ENCODE assay signal across 16 cellular contexts in genomic region chr6:4224082-4224978, GRCh38.
DNase-seq lines count a peak whose midpoint lies in the region; TF ChIP-seq lines count a peak whose summit lies in the region.
"Had no signal": no experiment of that assay in that cellular context is flagged by ENCODE, and none has a peak within 500 bp of the region (broad histone marks: within the 10 kb centered on the region; RNA-seq: fewer than 3 reads in every experiment).

No MANE protein-coding gene starts in this region.

- H3K9me3 ChIP-seq in ovary: no peaks in the 10 kb centered on the region

- H3K27ac Mint-ChIP-seq in mesothelial cell of epicardium: peak overlapping the region; percentile 96
- H3K27ac Mint-ChIP-seq: activated CD8-positive, alpha-beta memory T cell treated with anti-CD3 and anti-CD28 coated beads, Interleukin-2, amount 10 ng/mL, durations not matched to agents 7 days and 5 days; activated naive CD4-positive, alpha-beta T cell treated with anti-CD3 and anti-CD28 coated beads, Interleukin-2, amount 50 U/mL, for 72 hours; CD8-positive, alpha-beta T cell; H9 had no signal

- no peak for TF ChIP-seq CTCF in astrocyte of the cerebellum (IDR thresholded peaks at IDR 0.05; ENCODE audit: low read depth, low read length, missing control alignments)
- no peak for TF ChIP-seq CTCF in mesothelial cell of epicardium (IDR thresholded peaks at IDR 0.05; ENCODE audit: unreplicated experiment)
- TF ChIP-seq CTCF in ovary (IDR thresholded peaks at IDR 0.05): no peak

- H3K36me3 Mint-ChIP-seq in mesothelial cell of epicardium: peaks cover 8% of the 10 kb centered on the region
- H3K36me3 Mint-ChIP-seq: activated CD8-positive, alpha-beta memory T cell treated with anti-CD3 and anti-CD28 coated beads, Interleukin-2, amount 10 ng/mL, durations not matched to agents 7 days and 5 days; CD8-positive, alpha-beta T cell had no signal

- H3K27ac ChIP-seq in ovary: no peak overlapping the region
- H3K27ac ChIP-seq: 22Rv1 had no signal

- TF ChIP-seq POLR2A in ovary (IDR thresholded peaks at IDR 0.05): no peak

- no peaks in the 10 kb centered on the region for H3K36me3 ChIP-seq in ovary

- H3K4me1 Mint-ChIP-seq in mesothelial cell of epicardium: peaks cover 22% of the 10 kb centered on the region
- H3K4me1 Mint-ChIP-seq: activated CD8-positive, alpha-beta memory T cell treated with anti-CD3 and anti-CD28 coated beads, Interleukin-2, amount 10 ng/mL, durations not matched to agents 7 days and 5 days had no signal

- TF ChIP-seq EP300 in ovary (IDR thresholded peaks at IDR 0.05): no peak

- intact Hi-C loops in ovary (cut with DNase I): no loop called here

- H3K4me3 Mint-ChIP-seq in mesothelial cell of epicardium: peak overlapping the region; percentile 44
- H3K4me3 Mint-ChIP-seq: activated CD8-positive, alpha-beta memory T cell treated with anti-CD3 and anti-CD28 coated beads, Interleukin-2, amount 10 ng/mL, durations not matched to agents 7 days and 5 days; CD8-positive, alpha-beta T cell; H9 had no signal

- H3K4me3 ChIP-seq in astrocyte of the cerebellum (ENCODE audit: low read depth, low read length) (no peak overlapping the region), ovary (no peak overlapping the region)
- H3K4me3 ChIP-seq: lung had no signal

- in situ Hi-C loops in KBM-7 (cut with MboI; ENCODE audit: low pct_unique_long_range_greater_than_20kb, low sequenced_read_pairs) (no loop called here), astrocyte of the cerebellum (cut with HindIII; ENCODE audit: low sequenced_read_pairs) (no loop called here)

- peaks cover 21% of the 10 kb centered on the region for H3K9me3 Mint-ChIP-seq in mesothelial cell of epicardium
- H3K9me3 Mint-ChIP-seq: CD8-positive, alpha-beta T cell had no signal

- DNase-seq in DMS 273 (lab: John Stamatoyannopoulos, UW; ENCODE audit: unreplicated experiment): peak; percentile 41
- DNase-seq in DMS 273 treated with DMSO at 0.1 percent for 48 hours (lab: John Stamatoyannopoulos, UW): no peak
- DNase-seq in KBM-7: peak; percentile 6
- DNase-seq in astrocyte of the cerebellum (ENCODE audit: low read depth): peak; percentile 49
- DNase-seq in mesothelial cell of epicardium (ENCODE audit: low spot score in 2 of 2, unreplicated experiment in 2 of 2): peak in 1 of 2 experiments; percentile 46
- no peak for DNase-seq in GOT3 (lab: John Stamatoyannopoulos, UW)
- no peak for DNase-seq in SHP77 treated with DMSO at 0.1 percent for 48 hours (lab: John Stamatoyannopoulos, UW)
- DNase-seq in ovary: no peak
- DNase-seq: activated CD8-positive, alpha-beta memory T cell treated with anti-CD3 and anti-CD28 coated beads, Interleukin-2, amount 10 ng/mL, durations not matched to agents 7 days and 5 days; CD8-positive, alpha-beta T cell; NK-92 treated with Interleukin-12 subunit alpha and Interleukin-12 subunit beta, amount 100 ng/mL, for 24 hours; stimulated activated naive CD4-positive, alpha-beta T cell treated with Interleukin-2 at 50 U/mL for 16 hours had no signal

- H3K27me3 Mint-ChIP-seq in mesothelial cell of epicardium (ENCODE audit: low read depth): no peaks in the 10 kb centered on the region
- H3K27me3 Mint-ChIP-seq: activated CD8-positive, alpha-beta memory T cell treated with anti-CD3 and anti-CD28 coated beads, Interleukin-2, amount 10 ng/mL, durations not matched to agents 7 days and 5 days had no signal

- no peaks in the 10 kb centered on the region for H3K4me1 ChIP-seq in ovary (ENCODE audit: insufficient read depth)

- WGBS in ovary, 3 donors: 4 to 17% (median 7%) methylated on average over 9 of the region's 9 CpGs

- H3K27me3 ChIP-seq in ovary: no peaks in the 10 kb centered on the region

Comparison
In these comparisons a context has a peak if more than half of its experiments do, and no peak if none do; other contexts are left out.
1. DNase-seq: peak in DMS 273 (single experiment), KBM-7 (single experiment) and astrocyte of the cerebellum (single experiment); none in DMS 273 treated with DMSO at 0.1 percent for 48 hours (single experiment), GOT3 (single experiment), SHP77 treated with DMSO at 0.1 percent for 48 hours (single experiment) and ovary (0 of 5).